In genomic region chr5:37837101-37838032, GRCh38 we compare ENCODE assay signal across 7 cellular contexts. TPM values are rescaled to one million over a fixed set of nuclear protein-coding genes. Genes with fewer than 3 reads are reported as not detected.
DNase-seq lines count a peak whose midpoint lies in the region; ATAC-seq and TF ChIP-seq lines count a peak whose summit lies in the region.

No MANE protein-coding gene starts in this region.

- H3K4me3 ChIP-seq in muscle layer of colon (ENCODE audit: low read depth in 1 of 2, low read length in 2 of 2): peak overlapping the region; percentile 87

- H3K9me3 ChIP-seq in muscle layer of colon (ENCODE audit: low read length): no peaks in the 10 kb centered on the region

- H3K4me1 Mint-ChIP-seq in activated CD4-positive, alpha-beta memory T cell treated with anti-CD3 and anti-CD28 coated beads, Interleukin-2, amount 10 ng/mL, durations not matched to agents 7 days and 5 days: peaks cover 37% of the 10 kb centered on the region
- H3K4me1 Mint-ChIP-seq in stimulated activated memory B cell treated with anti-CD40 and anti-IgM and Interleukin-4, amounts not matched to agents 10 μg/mL and 1 μg/mL and 100 μg/mL, for 72 hours: peaks cover 36% of the 10 kb centered on the region

- H3K36me3 ChIP-seq in muscle layer of colon (ENCODE audit: insufficient read depth, low read length): peaks cover 7% of the 10 kb centered on the region

- peak; percentile 93 for TF ChIP-seq CTCF in GM13977 (IDR thresholded peaks at IDR 0.05; ENCODE audit: extremely low read depth, insufficient read depth, missing control alignments)

- ATAC-seq in HG02678 (IDR thresholded peaks at IDR 0.05; ENCODE audit: unreplicated experiment) (peak; percentile 71), esophagus mucosa (peak; percentile 72)
- peak; percentile 46 for ATAC-seq in stimulated activated memory B cell treated with anti-CD40 and anti-IgM and Interleukin-4, amounts not matched to agents 10 μg/mL and 1 μg/mL and 100 μg/mL, for 72 hours

- H3K27ac ChIP-seq in muscle layer of colon (ENCODE audit: low read depth, low read length): peak overlapping the region; percentile 94

- in situ Hi-C loops in GM13977 (cut with MboI; ENCODE audit: low pct_unique_long_range_greater_than_20kb, low sequenced_read_pairs, unreplicated experiment): loop anchor here (10.0 kb wide), 1 partner anchor 357 kb away; no protein-coding TSS in a partner anchor

- H3K27me3 ChIP-seq in muscle layer of colon (ENCODE audit: control insufficient read depth in 1 of 2, insufficient read depth in 2 of 2, low read length in 2 of 2): peaks cover 0 to 9% of the 10 kb centered on the region in 2 donors

- DNase-seq in GM13977 (ENCODE audit: low spot score): peak; percentile 92
- peak; percentile 31 for DNase-seq in NCI-H2107 treated with DMSO at 0.1 percent for 48 hours (lab: John Stamatoyannopoulos, UW; ENCODE audit: unreplicated experiment)
- DNase-seq in activated CD4-positive, alpha-beta memory T cell treated with anti-CD3 and anti-CD28 coated beads, Interleukin-2, amount 10 ng/mL, durations not matched to agents 7 days and 5 days: peak; percentile 68

- peak overlapping the region; percentile 93 for H3K9ac ChIP-seq in muscle layer of colon (ENCODE audit: low read length)

- H3K4me1 ChIP-seq in muscle layer of colon (ENCODE audit: insufficient read depth, low read length): peaks cover 33% of the 10 kb centered on the region

- H3K27ac Mint-ChIP-seq in activated CD4-positive, alpha-beta memory T cell treated with anti-CD3 and anti-CD28 coated beads, Interleukin-2, amount 10 ng/mL, durations not matched to agents 7 days and 5 days: no peak overlapping the region
- no peak overlapping the region for H3K27ac Mint-ChIP-seq in stimulated activated memory B cell treated with anti-CD40 and anti-IgM and Interleukin-4, amounts not matched to agents 10 μg/mL and 1 μg/mL and 100 μg/mL, for 72 hours

- POLR2A ChIA-PET in activated CD4-positive, alpha-beta memory T cell treated with anti-CD3 and anti-CD28 coated beads, Interleukin-2, amount 10 ng/mL, durations not matched to agents 7 days and 5 days (lab: Charles Lee): no interaction called here

- H3K4me3 Mint-ChIP-seq in activated CD4-positive, alpha-beta memory T cell treated with anti-CD3 and anti-CD28 coated beads, Interleukin-2, amount 10 ng/mL, durations not matched to agents 7 days and 5 days: peak overlapping the region; percentile 18
- peak overlapping the region; percentile 47 for H3K4me3 Mint-ChIP-seq in stimulated activated memory B cell treated with anti-CD40 and anti-IgM and Interleukin-4, amounts not matched to agents 10 μg/mL and 1 μg/mL and 100 μg/mL, for 72 hours

- CTCF ChIA-PET in activated CD4-positive, alpha-beta memory T cell treated with anti-CD3 and anti-CD28 coated beads, Interleukin-2, amount 10 ng/mL, durations not matched to agents 7 days and 5 days (lab: Charles Lee): interaction anchor here (0.8 to 2.6 kb wide), 3 partner anchors 68 to 362 kb away, joined by 3 to 17 read pairs (median 3); no protein-coding TSS in a partner anchor

- peaks cover 8% of the 10 kb centered on the region for H3K36me3 Mint-ChIP-seq in activated CD4-positive, alpha-beta memory T cell treated with anti-CD3 and anti-CD28 coated beads, Interleukin-2, amount 10 ng/mL, durations not matched to agents 7 days and 5 days (ENCODE audit: low read depth)
- no peaks in the 10 kb centered on the region for H3K36me3 Mint-ChIP-seq in stimulated activated memory B cell treated with anti-CD40 and anti-IgM and Interleukin-4, amounts not matched to agents 10 μg/mL and 1 μg/mL and 100 μg/mL, for 72 hours

- peaks cover 84% of the 10 kb centered on the region for H3K27me3 Mint-ChIP-seq in activated CD4-positive, alpha-beta memory T cell treated with anti-CD3 and anti-CD28 coated beads, Interleukin-2, amount 10 ng/mL, durations not matched to agents 7 days and 5 days
- H3K27me3 Mint-ChIP-seq in stimulated activated memory B cell treated with anti-CD40 and anti-IgM and Interleukin-4, amounts not matched to agents 10 μg/mL and 1 μg/mL and 100 μg/mL, for 72 hours: peaks cover 81% of the 10 kb centered on the region

- no peaks in the 10 kb centered on the region for H3K9me3 Mint-ChIP-seq in activated CD4-positive, alpha-beta memory T cell treated with anti-CD3 and anti-CD28 coated beads, Interleukin-2, amount 10 ng/mL, durations not matched to agents 7 days and 5 days
- H3K9me3 Mint-ChIP-seq in stimulated activated memory B cell treated with anti-CD40 and anti-IgM and Interleukin-4, amounts not matched to agents 10 μg/mL and 1 μg/mL and 100 μg/mL, for 72 hours: no peaks in the 10 kb centered on the region

RNA-seq across cellular contexts. Expression of gene GDNF, which starts 2.5 kb away (rescaled TPM):
- not detected for total RNA-seq in activated CD4-positive, alpha-beta memory T cell treated with anti-CD3 and anti-CD28 coated beads, Interleukin-2, amount 10 ng/mL, durations not matched to agents 7 days and 5 days
- total RNA-seq in esophagus mucosa: 0.80 TPM

Comparison
In these comparisons a context has a peak if more than half of its experiments do, and no peak if none do; other contexts are left out.
1. Peak in every context shown above with its lines: DNase-seq, ATAC-seq, H3K4me3 ChIP-seq and H3K27ac ChIP-seq.
2. DNase-seq: peak in every context shown above with its lines; median percentile 92 in GM13977; 68 in activated CD4-positive, alpha-beta memory T cell treated with anti-CD3 and anti-CD28 coated beads, Interleukin-2, amount 10 ng/mL, durations not matched to agents 7 days and 5 days; 31 in NCI-H2107 treated with DMSO at 0.1 percent for 48 hours.